14 cellular contexts compared by ENCODE assay signal in genomic region chr6:13531956-13532355, GRCh38. TPM values are rescaled to one million over a fixed set of nuclear protein-coding genes. Genes with fewer than 3 reads are reported as not detected.
DNase-seq lines count a peak whose midpoint lies in the region; TF ChIP-seq lines count a peak whose summit lies in the region.
"Had no signal": no experiment of that assay in that cellular context is flagged by ENCODE, and none has a peak within 500 bp of the region (broad histone marks: within the 10 kb centered on the region; RNA-seq: fewer than 3 reads in every experiment).

No MANE protein-coding gene starts in this region.

- H3K36me3 ChIP-seq in mesendoderm (ENCODE audit: control insufficient read depth, insufficient read depth, low read length) = no peaks in the 10 kb centered on the region
- H3K36me3 ChIP-seq: BLaER1 treated with 17β-estradiol and CSF1 and Interleukin-3, amounts not matched to agents 10 nM and 100 nM had no signal

- H2BK120ac ChIP-seq in mesendoderm (ENCODE audit: low read depth, low read length) = no peak overlapping the region

- H2BK5ac ChIP-seq in mesendoderm (ENCODE audit: low read length) = no peak overlapping the region

- no peak overlapping the region for H2AK5ac ChIP-seq in mesendoderm (ENCODE audit: low read length)

- no peaks in the 10 kb centered on the region for H3K79me1 ChIP-seq in mesendoderm (ENCODE audit: low read length)

- peaks cover 11% of the 10 kb centered on the region for H3K4me1 ChIP-seq in mesendoderm (ENCODE audit: control insufficient read depth, low read depth, low read length)

- H3K4me2 ChIP-seq in mesendoderm (ENCODE audit: low read length) = no peak overlapping the region
- H3K4me2 ChIP-seq: BLaER1 treated with 17β-estradiol and CSF1 and Interleukin-3, amounts not matched to agents 10 nM and 100 nM had no signal

- no peaks in the 10 kb centered on the region for H3K27me3 ChIP-seq in mesendoderm (ENCODE audit: insufficient read depth, low read length, poor library complexity)
- H3K27me3 ChIP-seq: BLaER1 treated with 17β-estradiol and CSF1 and Interleukin-3, amounts not matched to agents 10 nM and 100 nM had no signal

- H3K18ac ChIP-seq in mesendoderm (ENCODE audit: low read length) = no peak overlapping the region

- H4K5ac ChIP-seq in mesendoderm (ENCODE audit: low read length) = no peak overlapping the region

- no peak for TF ChIP-seq CTCF in GM10248 (IDR thresholded peaks at IDR 0.05; ENCODE audit: control extremely low read depth, extremely low read depth, low read depth, missing control alignments)

- WGBS in mesendoderm (ENCODE audit: extremely low coverage, insufficient coverage, low lambda C conversion rate) = no CpG with 5 or more reads among the region's 4 CpGs

- H3K23ac ChIP-seq in mesendoderm (ENCODE audit: low read length) = no peak overlapping the region

- H3K9ac ChIP-seq in mesendoderm (ENCODE audit: low read length) = no peak overlapping the region
- H3K9ac ChIP-seq: BLaER1 treated with 17β-estradiol and CSF1 and Interleukin-3, amounts not matched to agents 10 nM and 100 nM had no signal

- no peak overlapping the region for H3K27ac ChIP-seq in mesendoderm (ENCODE audit: low read depth, low read length)
- H3K27ac ChIP-seq: BLaER1 treated with 17β-estradiol and CSF1 and Interleukin-3, amounts not matched to agents 10 nM and 100 nM had no signal

- no peak overlapping the region for H4K8ac ChIP-seq in mesendoderm (ENCODE audit: low read depth, low read length)

- POLR2A ChIA-PET in GM10248 (lab: Yijun Ruan, JAX) = no interaction called here

- no peak overlapping the region for H2BK15ac ChIP-seq in mesendoderm (replicated peaks; ENCODE audit: low read depth)

- no peak overlapping the region for H3K4ac ChIP-seq in mesendoderm (ENCODE audit: low read depth, low read length)

- H3K79me2 ChIP-seq in mesendoderm (ENCODE audit: control insufficient read depth, insufficient read depth, low read length) = no peaks in the 10 kb centered on the region

- H3K56ac ChIP-seq in mesendoderm (ENCODE audit: low read length) = no peak overlapping the region

- peak; percentile 18 for DNase-seq in Daoy (ENCODE audit: low read depth)
- peak; percentile 92 for DNase-seq in NCI-H524 treated with DMSO at 0.1 percent for 48 hours (lab: John Stamatoyannopoulos, UW)
- peak; percentile 42 for DNase-seq in amniotic epithelial cell (ENCODE audit: low read depth)
- DNase-seq in mesendoderm = peak; percentile 95
- DNase-seq in H4 (ENCODE audit: low spot score) = no peak
- DNase-seq in GM10248 (ENCODE audit: extremely low spot score) = no peak
- no peak for DNase-seq in DMS53 (lab: John Stamatoyannopoulos, UW)
- DNase-seq in NCI-H510A treated with DMSO at 0.1 percent for 48 hours (lab: John Stamatoyannopoulos, UW) = no peak
- DNase-seq: CD8-positive, alpha-beta memory T cell; KG1; NCI-H1436 treated with DMSO at 0.1 percent for 48 hours; NCI-H2029 treated with DMSO at 0.1 percent for 48 hours; NCI-H526 treated with DMSO at 0.1 percent for 48 hours had no signal

- no peak overlapping the region for H3K4me3 ChIP-seq in mesendoderm (ENCODE audit: low read length)
- H3K4me3 ChIP-seq: BLaER1 treated with 17β-estradiol and CSF1 and Interleukin-3, amounts not matched to agents 10 nM and 100 nM had no signal

- CTCF ChIA-PET in GM10248 (lab: Yijun Ruan, JAX) = interaction anchor here (0.9 to 2.0 kb wide), 3 partner anchors 30 to 47 kb away, joined by 3 to 12 read pairs (median 3); partner anchors contain the start of gene SIRT5

RNA-seq across cellular contexts. Expression of gene SIRT5, which starts 42.4 kb away (rescaled TPM):
- 12.1 and 12.6 TPM in 2 replicates for total RNA-seq in Daoy (2014; rRNA removed; shearing (Covaris generic))
- 8.1 TPM for polyA plus RNA-seq in mesendoderm (2013, experiment 1 of 2)
- 8.2 TPM for polyA plus RNA-seq in mesendoderm (2013, experiment 2 of 2)
- total RNA-seq in H4 (2014; rRNA removed; shearing (Covaris generic)) = 13.3 and 25.6 TPM in 2 replicates

RNA-seq across cellular contexts. Expression of gene GFOD1, which starts 44.6 kb away (rescaled TPM):
- total RNA-seq in Daoy (2014; rRNA removed; shearing (Covaris generic)) = 4.5 and 6.3 TPM in 2 replicates
- 3.1 TPM for polyA plus RNA-seq in mesendoderm (2013, experiment 1 of 2)
- 3.1 TPM for polyA plus RNA-seq in mesendoderm (2013, experiment 2 of 2)
- 0.82 and 0.87 TPM in 2 replicates for total RNA-seq in H4 (2014; rRNA removed; shearing (Covaris generic))

Comparison
In these comparisons a context has a peak if more than half of its experiments do, and no peak if none do; other contexts are left out.
1. DNase-seq: peak in Daoy (single experiment), NCI-H524 treated with DMSO at 0.1 percent for 48 hours (single experiment), amniotic epithelial cell (single experiment) and mesendoderm (single experiment); none in H4 (single experiment), GM10248 (single experiment), DMS53 (single experiment) and NCI-H510A treated with DMSO at 0.1 percent for 48 hours (single experiment).